15 cellular contexts compared by ENCODE assay signal in the genomic region with DNA sequence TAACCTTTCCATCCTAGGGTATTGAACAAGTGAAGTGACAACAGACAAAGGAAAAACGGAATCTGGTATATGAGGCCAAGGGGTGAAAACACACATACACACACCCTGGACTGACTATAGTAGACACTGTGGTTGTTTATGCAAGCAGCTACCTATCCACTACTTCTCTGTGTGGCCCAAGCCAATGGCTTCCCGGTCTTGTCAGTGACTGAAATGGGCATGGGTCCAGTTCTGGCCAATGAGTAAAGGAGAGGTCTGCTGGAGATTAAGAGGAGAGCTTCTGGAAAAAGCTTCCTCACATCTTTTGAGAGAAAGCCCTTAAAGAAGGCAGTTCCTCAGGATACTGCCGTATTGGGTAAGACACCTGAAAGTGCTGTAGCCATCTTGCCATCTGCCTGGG. TPM values are rescaled to one million over a fixed set of nuclear protein-coding genes. Genes with fewer than 3 reads are reported as not detected.
A peak's percentile ranks its signal among the peaks of the same experiment; 100 is the strongest.
DNase-seq lines count a peak whose midpoint lies in the region; ATAC-seq and TF ChIP-seq lines count a peak whose summit lies in the region.
"Had no signal": no experiment of that assay in that cellular context is flagged by ENCODE, and none has a peak within 500 bp of the region (broad histone marks: within the 10 kb centered on the region; RNA-seq: fewer than 3 reads in every experiment).

No MANE protein-coding gene starts in this region.

- H3K27me3 ChIP-seq in body of pancreas = no peaks in the 10 kb centered on the region
- H3K27me3 ChIP-seq in left lung = no peaks in the 10 kb centered on the region

- ATAC-seq in activated CD4-positive, alpha-beta T cell treated with anti-CD3 and anti-CD28 coated beads for 36 hours = no peak
- no peak for ATAC-seq in body of pancreas
- ATAC-seq in left lung = peak; percentile 44
- no peak for ATAC-seq in GM19328 (IDR thresholded peaks at IDR 0.05; ENCODE audit: unreplicated experiment)
- no peak for ATAC-seq in Right ventricle myocardium inferior

- no peaks in the 10 kb centered on the region for H3K4me1 Mint-ChIP-seq in activated CD4-positive, alpha-beta T cell treated with anti-CD3 and anti-CD28 coated beads for 36 hours

- 77 to 84% methylated on average over 3 of the region's 3 CpGs for WGBS in body of pancreas, 2 donors

- no peak for TF ChIP-seq CTCF in body of pancreas (IDR thresholded peaks at IDR 0.05)
- TF ChIP-seq CTCF in left lung (IDR thresholded peaks at IDR 0.05) = no peak

- no peak overlapping the region for H3K4me3 ChIP-seq in body of pancreas
- H3K4me3 ChIP-seq in left lung = no peak overlapping the region

- no peak for TF ChIP-seq POLR2A in body of pancreas (IDR thresholded peaks at IDR 0.05)

- DNase-seq in activated CD4-positive, alpha-beta T cell treated with anti-CD3 and anti-CD28 coated beads for 36 hours = no peak
- DNase-seq in activated CD4-positive, alpha-beta T cell treated with anti-CD3 and anti-CD28 coated beads for 4 hours = no peak
- DNase-seq in body of pancreas (peak; percentile 5 to 46 (median 16)), left lung (no peak), Right ventricle myocardium inferior (ENCODE audit: missing footprints) (no peak), kidney glomerular epithelial cell (lab: John Stamatoyannopoulos, UW) (no peak), NCI-H1092 treated with DMSO at 0.1 percent for 48 hours (lab: John Stamatoyannopoulos, UW) (no peak)
- DNase-seq: KG1, MM.1S, NCI-H1105 treated with DMSO at 0.1 percent for 48 hours, NCI-H187, NCI-H446, Right ventricle myocardium superior had no signal

- H3K9me3 ChIP-seq in body of pancreas (no peaks in the 10 kb centered on the region), left lung (no peaks in the 10 kb centered on the region)

- CTCF ChIA-PET in activated CD4-positive, alpha-beta T cell treated with anti-CD3 and anti-CD28 coated beads for 36 hours (lab: Charles Lee) = no interaction called here

- no peaks in the 10 kb centered on the region for H3K4me1 ChIP-seq in body of pancreas
- peaks cover 0 to 5% of the 10 kb centered on the region in 2 donors for H3K4me1 ChIP-seq in left lung

- no peaks in the 10 kb centered on the region for H3K9me3 Mint-ChIP-seq in activated CD4-positive, alpha-beta T cell treated with anti-CD3 and anti-CD28 coated beads for 36 hours (ENCODE audit: low read depth)

- intact Hi-C loops in activated CD4-positive, alpha-beta T cell treated with anti-CD3 and anti-CD28 coated beads for 36 hours (cut with DNase I, micrococcal nuclease) = no loop called here
- intact Hi-C loops in body of pancreas (cut with DNase I) = no loop called here
- intact Hi-C loops in left lung (cut with DNase I) = no loop called here
- intact Hi-C loops in Right ventricle myocardium inferior (cut with DNase I) = no loop called here

- H3K27ac Mint-ChIP-seq in activated CD4-positive, alpha-beta T cell treated with anti-CD3 and anti-CD28 coated beads for 36 hours = peak overlapping the region; percentile 4

- peaks cover 42% of the 10 kb centered on the region for H3K36me3 Mint-ChIP-seq in activated CD4-positive, alpha-beta T cell treated with anti-CD3 and anti-CD28 coated beads for 36 hours (ENCODE audit: low read depth)

- H3K27ac ChIP-seq in body of pancreas (no peak overlapping the region), left lung (peak overlapping the region in 1 of 2 donors; percentile 8)
- H3K27ac ChIP-seq: C4-2B had no signal

- no peaks in the 10 kb centered on the region for H3K27me3 Mint-ChIP-seq in activated CD4-positive, alpha-beta T cell treated with anti-CD3 and anti-CD28 coated beads for 36 hours

- no peak overlapping the region for H3K4me3 Mint-ChIP-seq in activated CD4-positive, alpha-beta T cell treated with anti-CD3 and anti-CD28 coated beads for 36 hours

- H3K36me3 ChIP-seq in body of pancreas (replicated peaks in 1 of 2; ENCODE audit: insufficient read depth in 1 of 2, low read depth in 2 of 2) (peaks cover 9 to 22% of the 10 kb centered on the region in 2 donors), left lung (peaks cover 0 to 65% of the 10 kb centered on the region in 2 donors)

- POLR2A ChIA-PET in activated CD4-positive, alpha-beta T cell treated with anti-CD3 and anti-CD28 coated beads for 36 hours (lab: Charles Lee) = no interaction called here

RNA-seq across cellular contexts. Expression of gene MBIP, which starts 19.3 kb away (rescaled TPM):
- 10 to 100 TPM; 32.8 to 33.0 TPM for total RNA-seq in activated CD4-positive, alpha-beta T cell treated with anti-CD3 and anti-CD28 coated beads for 36 hours
- total RNA-seq in body of pancreas = 1 to 10 TPM; 5.6 to 9.9 TPM
- total RNA-seq in left lung = 100 to 1,000 TPM in 1 of 2 donors, 10 to 100 TPM in 1; 85.1 to 140 TPM
- total RNA-seq in Right ventricle myocardium inferior = 8.9 TPM

Comparison
In these comparisons a context has a peak if more than half of its experiments do, and no peak if none do; other contexts are left out.
1. DNase-seq: peak in body of pancreas (4 of 4); none in activated CD4-positive, alpha-beta T cell treated with anti-CD3 and anti-CD28 coated beads for 36 hours (single experiment), activated CD4-positive, alpha-beta T cell treated with anti-CD3 and anti-CD28 coated beads for 4 hours (0 of 2), left lung (0 of 2), Right ventricle myocardium inferior (single experiment), kidney glomerular epithelial cell (single experiment) and NCI-H1092 treated with DMSO at 0.1 percent for 48 hours (single experiment).